ENCODE assay signal across 12 cellular contexts in genomic region chr7:28354601-28355062, GRCh38. TPM values are rescaled to one million over a fixed set of nuclear protein-coding genes. Genes with fewer than 3 reads are reported as not detected.
DNase-seq lines count a peak whose midpoint lies in the region; ATAC-seq and TF ChIP-seq lines count a peak whose summit lies in the region.
"Had no signal": no experiment of that assay in that cellular context is flagged by ENCODE, and none has a peak within 500 bp of the region (broad histone marks: within the 10 kb centered on the region; RNA-seq: fewer than 3 reads in every experiment).

No MANE protein-coding gene starts in this region.

- H3K27ac Mint-ChIP-seq in natural killer cell: no peak overlapping the region
- H3K27ac Mint-ChIP-seq: CD4-positive, alpha-beta T cell had no signal

- peaks cover 23% of the 10 kb centered on the region for H3F3A ChIP-seq in GM23248 (ENCODE audit: insufficient read depth)

- H3K4me1 ChIP-seq in GM23248 (ENCODE audit: insufficient read depth): peaks cover 36% of the 10 kb centered on the region

- H3K4me1 Mint-ChIP-seq in natural killer cell: no peaks in the 10 kb centered on the region

- ATAC-seq in natural killer cell: no peak
- ATAC-seq in HG03460 (IDR thresholded peaks at IDR 0.05; ENCODE audit: unreplicated experiment): no peak

- in situ Hi-C loops in GM23248 (cut with MboI): no loop called here

- no peaks in the 10 kb centered on the region for H3K36me3 Mint-ChIP-seq in natural killer cell

- CTCF ChIA-PET in RWPE1 (lab: Yijun Ruan, JAX): no interaction called here

- DNase-seq in A172 (ENCODE audit: low spot score) (peak; percentile 96), GM23248 (peak; percentile 97), RWPE1 (ENCODE audit: low spot score) (peak; percentile 90), fibroblast of peridontal ligament (ENCODE audit: extremely low read depth) (peak; percentile 72), natural killer cell (no peak), germinal center (ENCODE audit: low spot score) (no peak), COR-L47 (lab: John Stamatoyannopoulos, UW) (no peak)
- DNase-seq: CD4-positive, alpha-beta T cell; dorsolateral prefrontal cortex; Karpas-422; left ventricle myocardium superior had no signal

- H3K79me2 ChIP-seq in GM23248 (ENCODE audit: insufficient read depth): no peaks in the 10 kb centered on the region

- peaks cover 12 to 15% of the 10 kb centered on the region in 2 donors for H3K27me3 Mint-ChIP-seq in natural killer cell (ENCODE audit: low read depth in 2 of 2)
- H3K27me3 Mint-ChIP-seq: CD4-positive, alpha-beta T cell had no signal

- 31 to 35% methylated on average over 5 of the region's 5 CpGs for WGBS in GM23248 (ENCODE audit: low coverage in 1 of 2, low lambda C conversion rate in 2 of 2, missing lambda C conversion rate in 2 of 2), 2 experiments

- TF ChIP-seq CTCF in RWPE1 (conservative IDR thresholded peaks at IDR 0.05; ENCODE audit: low read depth) (no peak), natural killer cell (IDR thresholded peaks at IDR 0.05) (no peak)

- no peak overlapping the region for H3K4me3 Mint-ChIP-seq in natural killer cell
- H3K4me3 Mint-ChIP-seq: CD4-positive, alpha-beta T cell had no signal

- no peaks in the 10 kb centered on the region for H3K9me3 ChIP-seq in GM23248 (ENCODE audit: low read depth)

- H3K9ac ChIP-seq in GM23248: no peak overlapping the region

- no peak overlapping the region for H3K4me2 ChIP-seq in GM23248 (ENCODE audit: unreplicated experiment)

- H3K9me3 Mint-ChIP-seq in natural killer cell: no peaks in the 10 kb centered on the region
- H3K9me3 Mint-ChIP-seq: CD4-positive, alpha-beta T cell had no signal

- H3K4me3 ChIP-seq in GM23248: no peak overlapping the region
- H3K4me3 ChIP-seq: dorsolateral prefrontal cortex had no signal

- no peaks in the 10 kb centered on the region for H3K36me3 ChIP-seq in GM23248 (ENCODE audit: low read depth)

- H2AFZ ChIP-seq in GM23248: no peak overlapping the region

- POLR2A ChIA-PET in RWPE1 (lab: Yijun Ruan, JAX; ENCODE audit: low non-redundant PET): no interaction called here

- H3K27me3 ChIP-seq in GM23248 (replicated peaks; ENCODE audit: insufficient read depth): no peaks in the 10 kb centered on the region
- H3K27me3 ChIP-seq: dorsolateral prefrontal cortex had no signal

- intact Hi-C loops in natural killer cell (cut with micrococcal nuclease): no loop called here

- H4K20me1 ChIP-seq in GM23248 (ENCODE audit: insufficient read depth): no peaks in the 10 kb centered on the region

- no peaks in the 10 kb centered on the region; the same call in 1 of the 2 replicates for H3K9me2 ChIP-seq in GM23248 (ENCODE audit: insufficient read depth)

- peak overlapping the region; percentile 68 for H3K27ac ChIP-seq in GM23248
- peak overlapping the region; percentile 68 for H3K27ac ChIP-seq in RWPE1
- H3K27ac ChIP-seq: dorsolateral prefrontal cortex had no signal

RNA-seq across cellular contexts. Expression of gene CREB5, which starts 57.7 kb away (rescaled TPM):
- 1.4 and 3.2 TPM in 2 replicates for total RNA-seq in A172 (2014; rRNA removed; shearing (Covaris generic))
- total RNA-seq in GM23248 (2014; rRNA removed; shearing (Covaris generic)): 13.6 and 14.8 TPM in 2 replicates
- 15.2 and 19.2 TPM in 2 replicates for polyA plus RNA-seq in GM23248 (2016; fragmentation: Nextera tagmentation; extraction: Ambion mirVana)
- 1 to 10 TPM in 1 of 3 donors, under 1 TPM in 2; 0.52 to 7.0 (median 0.89) TPM for total RNA-seq in natural killer cell

Comparison
In these comparisons a context has a peak if more than half of its experiments do, and no peak if none do; other contexts are left out.
1. DNase-seq: peak in A172 (single experiment), GM23248 (single experiment), RWPE1 (single experiment) and fibroblast of peridontal ligament (single experiment); none in natural killer cell (single experiment), germinal center (single experiment) and COR-L47 (single experiment).